ENCODE assay signal across 11 cellular contexts in genomic region chr7:107856806-107857540, GRCh38. TPM values are rescaled to one million over a fixed set of nuclear protein-coding genes. Genes with fewer than 3 reads are reported as not detected.
DNase-seq lines count a peak whose midpoint lies in the region; ATAC-seq and TF ChIP-seq lines count a peak whose summit lies in the region.
"Had no signal": no experiment of that assay in that cellular context is flagged by ENCODE, and none has a peak within 500 bp of the region (broad histone marks: within the 10 kb centered on the region; RNA-seq: fewer than 3 reads in every experiment).

No MANE protein-coding gene starts in this region.

- no peaks in the 10 kb centered on the region for H4K20me1 ChIP-seq in DND-41 (ENCODE audit: insufficient read depth, low read length)

- peak; percentile 80 for ATAC-seq in DND-41 (ENCODE audit: insufficient read depth, low read depth)
- ATAC-seq in GM21723 (IDR thresholded peaks at IDR 0.05; ENCODE audit: unreplicated experiment): peak; percentile 72
- peak; percentile 28 to 49 for ATAC-seq in lower lobe of right lung
- no peak for ATAC-seq in GM18502 (IDR thresholded peaks at IDR 0.05; ENCODE audit: poor library complexity, unreplicated experiment)

- H2AFZ ChIP-seq in DND-41 (ENCODE audit: low read depth, low read length): no peak overlapping the region

- TF ChIP-seq CTCF in DND-41 (IDR thresholded peaks at IDR 0.05; ENCODE audit: borderline replicate concordance, extremely low read depth, low read length, poor library complexity, severe bottlenecking): no peak
- TF ChIP-seq CTCF in VCaP (conservative IDR thresholded peaks at IDR 0.05): no peak
- TF ChIP-seq CTCF in lower lobe of right lung (IDR thresholded peaks at IDR 0.05): no peak
- TF ChIP-seq CTCF in coronary artery (IDR thresholded peaks at IDR 0.05): no peak

- no peak overlapping the region for H3K4me2 ChIP-seq in DND-41 (ENCODE audit: insufficient read depth, low read length)

- intact Hi-C loops in lower lobe of right lung (cut with DNase I): no loop called here

- H3K36me3 ChIP-seq in DND-41 (ENCODE audit: insufficient read depth, low read length): no peaks in the 10 kb centered on the region
- no peaks in the 10 kb centered on the region for H3K36me3 ChIP-seq in lower lobe of right lung
- H3K36me3 ChIP-seq: neutrophil, WERI-Rb-1 had no signal

- DNase-seq in DND-41 (peak; percentile 30), lower lobe of right lung (no peak), NCI-H510A (lab: John Stamatoyannopoulos, UW) (no peak), coronary artery (ENCODE audit: low spot score) (no peak), LoVo (ENCODE audit: low spot score) (no peak)
- DNase-seq: hippocampal formation, WERI-Rb-1 had no signal

- H3K4me1 ChIP-seq in DND-41 (ENCODE audit: insufficient read depth, low read length): peaks cover 7% of the 10 kb centered on the region; the same call in 1 of the 2 replicates
- peaks cover 10% of the 10 kb centered on the region for H3K4me1 ChIP-seq in lower lobe of right lung

- no peak overlapping the region for H3K9ac ChIP-seq in DND-41 (ENCODE audit: low read depth, low read length)

- H3K9me3 ChIP-seq in DND-41 (ENCODE audit: insufficient read depth, low read length, severe bottlenecking) (no peaks in the 10 kb centered on the region), lower lobe of right lung (no peaks in the 10 kb centered on the region)
- H3K9me3 ChIP-seq: neutrophil had no signal

- H3K27me3 ChIP-seq in DND-41 (ENCODE audit: insufficient read depth, low read length, poor library complexity): no peaks in the 10 kb centered on the region
- H3K27me3 ChIP-seq in lower lobe of right lung (ENCODE audit: low read depth): no peaks in the 10 kb centered on the region
- H3K27me3 ChIP-seq: neutrophil had no signal

- H3K79me2 ChIP-seq in DND-41 (ENCODE audit: insufficient read depth, low read length): no peaks in the 10 kb centered on the region

- H3K4me3 ChIP-seq in DND-41 (ENCODE audit: low read depth in 1 of 2, low read length in 2 of 2) (no peak overlapping the region), lower lobe of right lung (no peak overlapping the region), coronary artery (no peak overlapping the region)

- no peak overlapping the region for H3K27ac ChIP-seq in DND-41 (ENCODE audit: low read length)
- H3K27ac ChIP-seq in VCaP: peak overlapping the region; percentile 90
- no peak overlapping the region for H3K27ac ChIP-seq in lower lobe of right lung
- no peak overlapping the region for H3K27ac ChIP-seq in coronary artery
- H3K27ac ChIP-seq: neutrophil, WERI-Rb-1 had no signal

RNA-seq across cellular contexts. Expression of gene DLD, which starts 34.0 kb away (rescaled TPM):
- total RNA-seq in lower lobe of right lung: 64.1 TPM

RNA-seq across cellular contexts. Expression of gene SLC26A3, which starts 54.0 kb away (rescaled TPM):
- total RNA-seq in lower lobe of right lung: not detected
